ENCODE assay signal across 1 cellular context in the genomic region with DNA sequence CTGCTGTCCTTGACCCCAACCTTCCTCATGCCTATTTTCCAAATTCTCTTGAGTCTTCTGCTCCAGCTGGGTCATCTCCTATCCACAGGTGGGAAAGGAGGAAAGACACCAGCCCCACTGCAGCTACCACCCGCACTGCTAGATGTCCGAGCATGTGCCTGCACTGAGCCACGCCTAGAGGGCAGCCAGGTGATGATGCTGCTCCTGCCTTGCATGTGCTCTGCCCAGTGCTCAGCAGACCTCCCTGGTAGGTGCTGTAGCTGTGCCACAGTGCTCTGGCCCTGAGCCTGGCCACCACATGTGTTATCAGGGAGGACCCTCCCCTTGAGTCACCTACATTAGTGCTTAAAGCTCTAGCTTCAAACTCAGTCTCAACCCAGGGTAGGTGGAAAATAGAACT.
TF ChIP-seq lines count a peak whose summit lies in the region.

No MANE protein-coding gene starts in this region.

TF ChIP-seq in GM12878, 131 proteins besides CTCF, POLR2A, EP300 and RAD21:
- TF ChIP-seq CHD4 (IDR thresholded peaks at IDR 0.05) (no peak), SREBF2 (IDR thresholded peaks at IDR 0.05; ENCODE audit: low read length) (no peak), USF2 (IDR thresholded peaks at IDR 0.05; ENCODE audit: borderline replicate concordance, low read depth, low read length) (no peak), CUX1 (IDR thresholded peaks at IDR 0.05; ENCODE audit: insufficient replicate concordance, low read depth, low read length) (no peak), ZBED1 (IDR thresholded peaks at IDR 0.05; ENCODE audit: borderline replicate concordance) (no peak), GATAD2B (conservative IDR thresholded peaks at IDR 0.05; ENCODE audit: low read depth) (no peak), SREBF1 (IDR thresholded peaks at IDR 0.05; ENCODE audit: low read length) (no peak), RFX5 (IDR thresholded peaks at IDR 0.05; ENCODE audit: low read depth, low read length) (no peak), KAT2A (conservative IDR thresholded peaks at IDR 0.05; ENCODE audit: control insufficient read depth, low read depth, low read length) (no peak), ZNF217 (IDR thresholded peaks at IDR 0.05) (no peak)
- TF ChIP-seq, protein P1, sequence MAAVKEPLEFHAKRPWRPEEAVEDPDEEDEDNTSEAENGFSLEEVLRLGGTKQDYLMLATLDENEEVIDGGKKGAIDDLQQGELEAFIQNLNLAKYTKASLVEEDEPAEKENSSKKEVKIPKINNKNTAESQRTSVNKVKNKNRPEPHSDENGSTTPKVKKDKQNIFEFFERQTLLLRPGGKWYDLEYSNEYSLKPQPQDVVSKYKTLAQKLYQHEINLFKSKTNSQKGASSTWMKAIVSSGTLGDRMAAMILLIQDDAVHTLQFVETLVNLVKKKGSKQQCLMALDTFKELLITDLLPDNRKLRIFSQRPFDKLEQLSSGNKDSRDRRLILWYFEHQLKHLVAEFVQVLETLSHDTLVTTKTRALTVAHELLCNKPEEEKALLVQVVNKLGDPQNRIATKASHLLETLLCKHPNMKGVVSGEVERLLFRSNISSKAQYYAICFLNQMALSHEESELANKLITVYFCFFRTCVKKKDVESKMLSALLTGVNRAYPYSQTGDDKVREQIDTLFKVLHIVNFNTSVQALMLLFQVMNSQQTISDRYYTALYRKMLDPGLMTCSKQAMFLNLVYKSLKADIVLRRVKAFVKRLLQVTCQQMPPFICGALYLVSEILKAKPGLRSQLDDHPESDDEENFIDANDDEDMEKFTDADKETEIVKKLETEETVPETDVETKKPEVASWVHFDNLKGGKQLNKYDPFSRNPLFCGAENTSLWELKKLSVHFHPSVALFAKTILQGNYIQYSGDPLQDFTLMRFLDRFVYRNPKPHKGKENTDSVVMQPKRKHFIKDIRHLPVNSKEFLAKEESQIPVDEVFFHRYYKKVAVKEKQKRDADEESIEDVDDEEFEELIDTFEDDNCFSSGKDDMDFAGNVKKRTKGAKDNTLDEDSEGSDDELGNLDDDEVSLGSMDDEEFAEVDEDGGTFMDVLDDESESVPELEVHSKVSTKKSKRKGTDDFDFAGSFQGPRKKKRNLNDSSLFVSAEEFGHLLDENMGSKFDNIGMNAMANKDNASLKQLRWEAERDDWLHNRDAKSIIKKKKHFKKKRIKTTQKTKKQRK (IDR thresholded peaks at IDR 0.05; ENCODE audit: low read depth, low read length): no peak
TF ChIP-seq in GM12878: peak in this region for 0.
